8 cellular contexts compared by ENCODE assay signal in the genomic region with DNA sequence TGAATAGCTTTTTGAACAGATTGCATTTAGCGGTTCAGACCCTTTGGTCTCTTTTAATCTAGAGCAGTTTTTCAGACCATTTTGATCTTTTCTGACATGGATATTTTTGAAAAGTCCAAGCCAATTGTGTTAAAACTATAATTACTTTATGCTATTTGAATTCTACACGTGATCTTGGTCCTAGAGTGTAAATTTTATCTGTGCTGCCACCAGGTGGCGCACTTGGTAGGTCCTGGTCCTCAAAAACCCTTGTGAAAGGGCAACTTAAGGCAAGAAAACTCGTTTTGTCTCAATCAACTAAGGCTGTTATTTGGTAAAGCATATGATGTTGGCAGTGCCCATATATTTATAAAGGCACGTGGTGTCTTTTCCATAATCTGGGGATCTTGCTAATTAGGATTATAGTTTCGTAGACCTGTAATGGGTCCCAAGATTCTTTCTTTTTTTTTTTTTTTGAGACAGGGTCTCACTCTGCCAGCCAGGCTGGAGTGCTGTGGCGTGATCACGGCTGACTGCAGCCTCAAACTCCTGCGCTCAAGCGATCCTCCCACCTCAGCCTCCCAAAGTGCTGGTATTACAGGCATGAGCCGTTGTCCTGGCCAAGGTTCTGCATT. TPM values are rescaled to one million over a fixed set of nuclear protein-coding genes. Genes with fewer than 3 reads are reported as not detected.
DNase-seq lines count a peak whose midpoint lies in the region; ATAC-seq, FAIRE-seq and TF ChIP-seq lines count a peak whose summit lies in the region.

No MANE protein-coding gene starts in this region.

- H3K9ac ChIP-seq in IMR-90 (ENCODE audit: low read depth, low read length): no peak overlapping the region

- H2BK120ac ChIP-seq in IMR-90 (ENCODE audit: low read depth, low read length): no peak overlapping the region

- H2BK20ac ChIP-seq in IMR-90 (ENCODE audit: low read depth, low read length): no peak overlapping the region

- H3K9me3 ChIP-seq in IMR-90 (ENCODE audit: control insufficient read depth, insufficient read depth, low read length): no peaks in the 10 kb centered on the region

- no CpG with 5 or more reads among the region's 11 CpGs for WGBS in IMR-90 (ENCODE audit: extremely low coverage in 2 of 2, insufficient read length in 1 of 2), 2 experiments

- no peak overlapping the region for H3K27ac Mint-ChIP-seq in activated T-helper 2 cell treated with anti-CD3 and anti-CD28 coated beads, Interferon-gamma antibody, Interleukin-2, Interleukin-4, amounts not matched to agents 10 μg/mL and 5 μg/mL and 100 μg/mL, durations not matched to agents 14 hours and 24 hours and 36 hours
- H3K27ac Mint-ChIP-seq in progenitor cell of endocrine pancreas: no peak overlapping the region

- H3K27me3 ChIP-seq in IMR-90 (ENCODE audit: control insufficient read depth, insufficient read depth, low read length): peaks cover 41% of the 10 kb centered on the region

- no peaks in the 10 kb centered on the region for H3K9me1 ChIP-seq in IMR-90 (ENCODE audit: insufficient read depth, low read length)

- intact Hi-C loops in IMR-90 (cut with micrococcal nuclease): loop anchor here (1.0 to 5.0 kb wide), 2 partner anchors 111 to 185 kb away; no protein-coding TSS in a partner anchor
- intact Hi-C loops in activated T-helper 2 cell treated with anti-CD3 and anti-CD28 coated beads, Interferon-gamma antibody, Interleukin-2, Interleukin-4, amounts not matched to agents 10 μg/mL and 5 μg/mL and 100 μg/mL, durations not matched to agents 14 hours and 24 hours and 36 hours (cut with micrococcal nuclease): loop anchor here (1.0 kb wide), 1 partner anchor 111 kb away; no protein-coding TSS in a partner anchor

- peak; percentile 50 for TF ChIP-seq RAD21 in IMR-90 (IDR thresholded peaks at IDR 0.05; ENCODE audit: low read length)

- no peaks in the 10 kb centered on the region for H4K20me1 ChIP-seq in IMR-90 (ENCODE audit: insufficient read depth, low read length)

- no peak overlapping the region for H2BK5ac ChIP-seq in IMR-90 (ENCODE audit: low read depth, low read length, poor library complexity, severe bottlenecking)

- no peak overlapping the region for H2AFZ ChIP-seq in IMR-90 (replicated peaks; ENCODE audit: low read length, poor library complexity)

- H4K91ac ChIP-seq in IMR-90 (ENCODE audit: insufficient read depth, low read depth, low read length): no peak overlapping the region

- no peaks in the 10 kb centered on the region for H3K27me3 Mint-ChIP-seq in activated T-helper 2 cell treated with anti-CD3 and anti-CD28 coated beads, Interferon-gamma antibody, Interleukin-2, Interleukin-4, amounts not matched to agents 10 μg/mL and 5 μg/mL and 100 μg/mL, durations not matched to agents 14 hours and 24 hours and 36 hours (ENCODE audit: low read depth)
- no peaks in the 10 kb centered on the region for H3K27me3 Mint-ChIP-seq in progenitor cell of endocrine pancreas

- no peak overlapping the region for H3K18ac ChIP-seq in IMR-90 (ENCODE audit: low read depth, low read length)

- H3K4me1 ChIP-seq in IMR-90 (ENCODE audit: control insufficient read depth, insufficient read depth, low read length): no peaks in the 10 kb centered on the region

- no peak overlapping the region for H3K23ac ChIP-seq in IMR-90 (ENCODE audit: low read depth, low read length)

- H3K9me3 Mint-ChIP-seq in activated T-helper 2 cell treated with anti-CD3 and anti-CD28 coated beads, Interferon-gamma antibody, Interleukin-2, Interleukin-4, amounts not matched to agents 10 μg/mL and 5 μg/mL and 100 μg/mL, durations not matched to agents 14 hours and 24 hours and 36 hours: no peaks in the 10 kb centered on the region
- H3K9me3 Mint-ChIP-seq in progenitor cell of endocrine pancreas (ENCODE audit: low read depth): no peaks in the 10 kb centered on the region

- no peak overlapping the region for H3K14ac ChIP-seq in IMR-90 (replicated peaks; ENCODE audit: low read depth, low read length)

- H2AK9ac ChIP-seq in IMR-90 (replicated peaks; ENCODE audit: low read depth, low read length, poor library complexity): no peak overlapping the region

- H3K27ac ChIP-seq in IMR-90 (ENCODE audit: insufficient read depth, low read length): no peak overlapping the region

- H3K4me2 ChIP-seq in IMR-90 (ENCODE audit: low read depth, low read length): no peak overlapping the region

- FAIRE-seq in urothelium cell line (lab: Jason Lieb, UNC): no peak

- BruUV-seq in IMR-90 (replicated peaks; lab: Mats Ljungman, UMichigan): no TSS peak

- H2BK15ac ChIP-seq in IMR-90 (ENCODE audit: low read depth, low read length): no peak overlapping the region

- CTCF ChIA-PET in IMR-90 (lab: Yijun Ruan, JAX): interaction anchor here (0.5 to 0.9 kb wide), 3 partner anchors 54 to 112 kb away, joined by 3 read pairs; no protein-coding TSS in a partner anchor

- H4K8ac ChIP-seq in IMR-90 (ENCODE audit: low read depth in 2 of 2, low read length in 2 of 2): no peak overlapping the region

- TF ChIP-seq CTCF in IMR-90 (conservative IDR thresholded peaks at IDR 0.05; ENCODE audit: low read depth, low read length): peak; percentile 82
- peak; percentile 89 for TF ChIP-seq CTCF in progenitor cell of endocrine pancreas (IDR thresholded peaks at IDR 0.05; ENCODE audit: unreplicated experiment)

- no peak for TF ChIP-seq POLR2A in IMR-90 (IDR thresholded peaks at IDR 0.05; ENCODE audit: low read depth, low read length)

- no peak overlapping the region for H2AK5ac ChIP-seq in IMR-90 (ENCODE audit: low read depth, low read length)

- H3K79me1 ChIP-seq in IMR-90 (ENCODE audit: low read depth in 1 of 2, low read length in 2 of 2): no peaks in the 10 kb centered on the region

- peaks cover 2% of the 10 kb centered on the region for H3K4me1 Mint-ChIP-seq in activated T-helper 2 cell treated with anti-CD3 and anti-CD28 coated beads, Interferon-gamma antibody, Interleukin-2, Interleukin-4, amounts not matched to agents 10 μg/mL and 5 μg/mL and 100 μg/mL, durations not matched to agents 14 hours and 24 hours and 36 hours (ENCODE audit: low read depth)
- peaks cover 12% of the 10 kb centered on the region for H3K4me1 Mint-ChIP-seq in progenitor cell of endocrine pancreas (ENCODE audit: low read depth)

- H3K36me3 ChIP-seq in IMR-90 (ENCODE audit: control insufficient read depth, insufficient read depth, low read length): no peaks in the 10 kb centered on the region

- ATAC-seq in IMR-90 (ENCODE audit: low read depth): peak; percentile 65
- ATAC-seq in HG03571 (IDR thresholded peaks at IDR 0.05; ENCODE audit: unreplicated experiment): no peak

- dilution Hi-C loops in IMR-90 (cut with HindIII; ENCODE audit: low sequenced_read_pairs, unreplicated experiment): loop anchor here (10.0 kb wide), 1 partner anchor 88 kb away; a partner anchor contains a TSS

- no peak overlapping the region for H3K4ac ChIP-seq in IMR-90 (ENCODE audit: low read depth, low read length)

- POLR2A ChIA-PET in IMR-90 (lab: Charles Lee; ENCODE audit: unreplicated experiment): no interaction called here

- H3K36me3 Mint-ChIP-seq in activated T-helper 2 cell treated with anti-CD3 and anti-CD28 coated beads, Interferon-gamma antibody, Interleukin-2, Interleukin-4, amounts not matched to agents 10 μg/mL and 5 μg/mL and 100 μg/mL, durations not matched to agents 14 hours and 24 hours and 36 hours (ENCODE audit: low read depth): no peaks in the 10 kb centered on the region
- no peaks in the 10 kb centered on the region for H3K36me3 Mint-ChIP-seq in progenitor cell of endocrine pancreas (ENCODE audit: insufficient read depth)

- no peak overlapping the region for H3K4me3 Mint-ChIP-seq in activated T-helper 2 cell treated with anti-CD3 and anti-CD28 coated beads, Interferon-gamma antibody, Interleukin-2, Interleukin-4, amounts not matched to agents 10 μg/mL and 5 μg/mL and 100 μg/mL, durations not matched to agents 14 hours and 24 hours and 36 hours (ENCODE audit: low read depth)
- no peak overlapping the region for H3K4me3 Mint-ChIP-seq in progenitor cell of endocrine pancreas (ENCODE audit: low read depth)

- no peak overlapping the region for H4K5ac ChIP-seq in IMR-90 (ENCODE audit: low read depth, low read length)

- DNase-seq in DMS 273 (lab: John Stamatoyannopoulos, UW; ENCODE audit: unreplicated experiment): peak; percentile 82
- peak; percentile 67 for DNase-seq in IMR-90
- peak; percentile 79 for DNase-seq in RPMI8226
- peak; percentile 43 for DNase-seq in activated T-helper 2 cell treated with anti-CD3 and anti-CD28 coated beads, Interferon-gamma antibody, Interleukin-2, Interleukin-4, amounts not matched to agents 10 μg/mL and 5 μg/mL and 100 μg/mL, durations not matched to agents 14 hours and 24 hours and 36 hours (ENCODE audit: low spot score)
- peak; percentile 68 for DNase-seq in glomerular visceral epithelial cell (ENCODE audit: extremely low spot score)
- peak; percentile 42 for DNase-seq in progenitor cell of endocrine pancreas (ENCODE audit: low spot score, unreplicated experiment)
- DNase-seq in urothelium cell line (ENCODE audit: low spot score): peak; percentile 75

- H3K4me3 ChIP-seq in IMR-90 (ENCODE audit: insufficient read depth, low read depth, low read length): no peak overlapping the region

- H3K56ac ChIP-seq in IMR-90 (ENCODE audit: extremely low read depth, insufficient read depth, low read length): no peak overlapping the region

- in situ Hi-C loops in IMR-90 (cut with MboI; ENCODE audit: low sequenced_read_pairs): loop anchor here (25.0 kb wide), 1 partner anchor 330 kb away; no protein-coding TSS in a partner anchor

TF ChIP-seq in IMR-90, 13 proteins besides CTCF, POLR2A, EP300 and RAD21 (continues in another document):
- no peak for TF ChIP-seq FOS (IDR thresholded peaks at IDR 0.05; ENCODE audit: low read depth, low read length)
- no peak for TF ChIP-seq MAZ (IDR thresholded peaks at IDR 0.05; ENCODE audit: borderline replicate concordance, low read depth, low read length)
- TF ChIP-seq RFX5 (IDR thresholded peaks at IDR 0.05; ENCODE audit: low read depth, low read length): no peak
- no peak for TF ChIP-seq MXI1 (IDR thresholded peaks at IDR 0.05; ENCODE audit: borderline replicate concordance, low read depth, low read length)
- TF ChIP-seq SMC3 (IDR thresholded peaks at IDR 0.05; ENCODE audit: low read depth, low read length): peak; percentile 72

RNA-seq across cellular contexts. Expression of a gene that starts 43.9 kb away (rescaled TPM):
- total RNA-seq in IMR-90 (2012; rRNA removed) (21.9 and 24.4 TPM in 2 replicates), progenitor cell of endocrine pancreas (30.2 and 31.5 TPM in 2 replicates)
- polyA plus RNA-seq in IMR-90 (2012; rRNA removed): 17.1 and 18.2 TPM in 2 replicates
- polyA plus RNA-seq in IMR-90 (2012; cell fraction: cytosol; rRNA removed): 9.4 and 10.0 TPM in 2 replicates
- 6.9 and 17.6 TPM in 2 replicates for polyA plus RNA-seq in IMR-90 (2012; cell fraction: nucleus; rRNA removed; ENCODE audit: low replicate concordance)
- 20.7 and 22.0 TPM in 2 replicates for total RNA-seq in activated T-helper 2 cell treated with anti-CD3 and anti-CD28 coated beads, Interferon-gamma antibody, Interleukin-2, Interleukin-4, amounts not matched to agents 10 μg/mL and 5 μg/mL and 100 μg/mL, durations not matched to agents 14 hours and 24 hours and 36 hours
